Comparison of ENCODE assay signal across 10 cellular contexts in genomic region chr11:76512851-76513653, GRCh38.
A peak's percentile ranks its signal among the peaks of the same experiment; 100 is the strongest.
DNase-seq lines count a peak whose midpoint lies in the region; ATAC-seq and TF ChIP-seq lines count a peak whose summit lies in the region.
"Had no signal": no experiment of that assay in that cellular context is flagged by ENCODE, and none has a peak within 500 bp of the region (broad histone marks: within the 10 kb centered on the region; RNA-seq: fewer than 3 reads in every experiment).

No MANE protein-coding gene starts in this region.

- H2AFZ ChIP-seq in OCI-LY7 (ENCODE audit: low read length), result no peak overlapping the region

- POLR2A ChIA-PET in OCI-LY7 (lab: Charles Lee), result no interaction called here

- H3K4me1 ChIP-seq in OCI-LY7 (ENCODE audit: insufficient read depth, low read length, poor library complexity, severe bottlenecking), result peaks cover 7% of the 10 kb centered on the region

- H3K9me3 Mint-ChIP-seq in activated T-cell treated with anti-CD3 and anti-CD28 coated beads, Interleukin-2, amount 50 U/mL, for 4 hours, result no peaks in the 10 kb centered on the region
- H3K9me3 Mint-ChIP-seq: CD4-positive, alpha-beta T cell; naive B cell had no signal

- no peaks in the 10 kb centered on the region for H3K4me1 Mint-ChIP-seq in activated T-cell treated with anti-CD3 and anti-CD28 coated beads, Interleukin-2, amount 50 U/mL, for 4 hours (ENCODE audit: low read depth)
- H3K4me1 Mint-ChIP-seq: naive B cell had no signal

- intact Hi-C loops in OCI-LY7 (cut with micrococcal nuclease; ENCODE audit: unreplicated experiment), result no loop called here

- no peaks in the 10 kb centered on the region for H3K9me3 ChIP-seq in OCI-LY7 (ENCODE audit: low read length)

- peaks cover 4% of the 10 kb centered on the region for H3K36me3 Mint-ChIP-seq in activated T-cell treated with anti-CD3 and anti-CD28 coated beads, Interleukin-2, amount 50 U/mL, for 4 hours (ENCODE audit: insufficient read depth)

- CTCF ChIA-PET in OCI-LY7 (lab: Charles Lee; ENCODE audit: unreplicated experiment), result no interaction called here

- H4K20me1 ChIP-seq in OCI-LY7 (ENCODE audit: insufficient read depth, low read length), result no peaks in the 10 kb centered on the region

- no peak overlapping the region for H3K4me2 ChIP-seq in OCI-LY7 (ENCODE audit: low read length)

- no peak overlapping the region for H3K4me3 ChIP-seq in OCI-LY7 (ENCODE audit: low read depth, low read length, poor library complexity, severe bottlenecking)

- H3K27me3 Mint-ChIP-seq in activated T-cell treated with anti-CD3 and anti-CD28 coated beads, Interleukin-2, amount 50 U/mL, for 4 hours (ENCODE audit: low read depth), result no peaks in the 10 kb centered on the region
- H3K27me3 Mint-ChIP-seq: CD4-positive, alpha-beta T cell; naive B cell had no signal

- no peaks in the 10 kb centered on the region for H3K79me2 ChIP-seq in OCI-LY7 (ENCODE audit: insufficient read depth, low read depth, low read length)

- TF ChIP-seq CTCF in OCI-LY7 (conservative IDR thresholded peaks at IDR 0.05; ENCODE audit: low read length), result peak; percentile 80

- no peak for ATAC-seq in GM18519 (IDR thresholded peaks at IDR 0.05; ENCODE audit: low FRiP score, unreplicated experiment)
- no peak for ATAC-seq in activated T-cell treated with anti-CD3 and anti-CD28 coated beads, Interleukin-2, amount 50 U/mL, for 4 hours

- peak; percentile 17 for DNase-seq in NCI-H82 (lab: John Stamatoyannopoulos, UW)
- no peak for DNase-seq in NCI-H82 treated with DMSO at 0.1 percent for 48 hours (lab: John Stamatoyannopoulos, UW; ENCODE audit: unreplicated experiment)
- peak; percentile 32 for DNase-seq in OCI-LY7 (ENCODE audit: low spot score)
- DNase-seq in erythroblast (lab: John Stamatoyannopoulos, UW), result peak; percentile 17 to 25
- DNase-seq in smooth muscle cell of the brain vasculature (ENCODE audit: low read depth, low spot score), result peak; percentile 17
- DNase-seq in activated gamma-delta T cell (lab: John Stamatoyannopoulos, UW), result no peak
- no peak for DNase-seq in activated T-cell treated with anti-CD3 and anti-CD28 coated beads, Interleukin-2, amount 50 U/mL, for 4 hours
- DNase-seq: CD4-positive, alpha-beta T cell; naive B cell had no signal

- no peak overlapping the region for H3K4me3 Mint-ChIP-seq in activated T-cell treated with anti-CD3 and anti-CD28 coated beads, Interleukin-2, amount 50 U/mL, for 4 hours
- H3K4me3 Mint-ChIP-seq: CD4-positive, alpha-beta T cell; naive B cell had no signal

- no peak for TF ChIP-seq POLR2A in erythroblast (IDR thresholded peaks at IDR 0.05; ENCODE audit: low read length)

- no peaks in the 10 kb centered on the region for H3K36me3 ChIP-seq in OCI-LY7 (ENCODE audit: insufficient read depth, low read length)

- no peaks in the 10 kb centered on the region for H3K9me2 ChIP-seq in OCI-LY7 (ENCODE audit: insufficient read depth, low read length)

- H3K27ac ChIP-seq in OCI-LY7 (ENCODE audit: low read depth, low read length, poor library complexity, severe bottlenecking), result no peak overlapping the region

- no TSS peak for BruUV-seq in OCI-LY7 (replicated peaks; lab: Mats Ljungman, UMichigan)

Comparison
In these comparisons a context has a peak if more than half of its experiments do, and no peak if none do; other contexts are left out.
1. DNase-seq: peak in NCI-H82 (single experiment), OCI-LY7 (single experiment), erythroblast (2 of 2) and smooth muscle cell of the brain vasculature (single experiment); none in NCI-H82 treated with DMSO at 0.1 percent for 48 hours (single experiment), activated gamma-delta T cell (single experiment) and activated T-cell treated with anti-CD3 and anti-CD28 coated beads, Interleukin-2, amount 50 U/mL, for 4 hours (single experiment).